ENCODE assay signal across 1 cellular context in genomic region chr1:34763142-34763781, GRCh38.
TF ChIP-seq lines count a peak whose summit lies in the region.

No MANE protein-coding gene starts in this region.

TF ChIP-seq in HepG2, 621 proteins besides CTCF, POLR2A, EP300 and RAD21:
- TF ChIP-seq FOSL2 (CRISPR knock-in tag; IDR thresholded peaks at IDR 0.05) (peak; percentile 45), REPIN1 (CRISPR knock-in tag; IDR thresholded peaks at IDR 0.05; ENCODE audit: borderline replicate concordance, low read depth) (no peak)
